13 cellular contexts compared by ENCODE assay signal in genomic region chr13:34926513-34926912, GRCh38. TPM values are rescaled to one million over a fixed set of nuclear protein-coding genes. Genes with fewer than 3 reads are reported as not detected.
DNase-seq lines count a peak whose midpoint lies in the region; ATAC-seq, FAIRE-seq and TF ChIP-seq lines count a peak whose summit lies in the region.
"Had no signal": no experiment of that assay in that cellular context is flagged by ENCODE, and none has a peak within 500 bp of the region (broad histone marks: within the 10 kb centered on the region; RNA-seq: fewer than 3 reads in every experiment).

No MANE protein-coding gene starts in this region.

- 77 to 80% methylated on average over 1 of the region's 1 CpG for WGBS in heart right ventricle, 2 donors

- TF ChIP-seq CTCF in cardiac muscle cell (IDR thresholded peaks at IDR 0.05; ENCODE audit: low read depth, low read length) (no peak), heart right ventricle (IDR thresholded peaks at IDR 0.05) (no peak), fibroblast of villous mesenchyme (IDR thresholded peaks at IDR 0.05; ENCODE audit: insufficient read depth, low read depth, low read length) (no peak), tibial artery (IDR thresholded peaks at IDR 0.05) (no peak)

- no peaks in the 10 kb centered on the region for H3K4me1 ChIP-seq in cardiac muscle cell (ENCODE audit: low read depth)
- no peaks in the 10 kb centered on the region for H3K4me1 ChIP-seq in heart right ventricle
- no peaks in the 10 kb centered on the region for H3K4me1 ChIP-seq in tibial artery
- H3K4me1 ChIP-seq: heart left ventricle, sigmoid colon had no signal

- H3K9me3 ChIP-seq in cardiac muscle cell (ENCODE audit: low read depth) (no peaks in the 10 kb centered on the region), heart right ventricle (no peaks in the 10 kb centered on the region), tibial artery (no peaks in the 10 kb centered on the region)
- H3K9me3 ChIP-seq: heart left ventricle, sigmoid colon had no signal

- no peaks in the 10 kb centered on the region for H3K36me3 ChIP-seq in cardiac muscle cell
- no peaks in the 10 kb centered on the region for H3K36me3 ChIP-seq in heart right ventricle
- H3K36me3 ChIP-seq in tibial artery, result no peaks in the 10 kb centered on the region
- H3K36me3 ChIP-seq: heart left ventricle, sigmoid colon had no signal

- peak; percentile 75 to 77 for DNase-seq in cardiac muscle cell (ENCODE audit: low read depth in 1 of 2, low spot score in 1 of 2)
- no peak for DNase-seq in heart right ventricle
- peak; percentile 33 for DNase-seq in fibroblast of villous mesenchyme (ENCODE audit: low read depth)
- DNase-seq in tibial artery, result no peak
- DNase-seq in KG1 (lab: John Stamatoyannopoulos, UW), result no peak
- DNase-seq: activated T-cell treated with anti-CD3 and anti-CD28 coated beads, Interleukin-2, amount 50 U/mL, for 48 hours; cerebellar nuclear complex; heart left ventricle; sigmoid colon had no signal

- ATAC-seq in heart right ventricle, result no peak
- ATAC-seq in GM19395 (IDR thresholded peaks at IDR 0.05; ENCODE audit: unreplicated experiment), result no peak
- ATAC-seq in GM18517 (IDR thresholded peaks at IDR 0.05; ENCODE audit: unreplicated experiment), result no peak
- ATAC-seq: heart left ventricle had no signal

- H3K4me3 ChIP-seq in cardiac muscle cell, result no peak overlapping the region
- H3K4me3 ChIP-seq in heart right ventricle, result no peak overlapping the region
- no peak overlapping the region for H3K4me3 ChIP-seq in fibroblast of villous mesenchyme (ENCODE audit: low read depth, low read length)
- H3K4me3 ChIP-seq in tibial artery, result no peak overlapping the region
- H3K4me3 ChIP-seq: heart left ventricle, sigmoid colon had no signal

- intact Hi-C loops in heart right ventricle (cut with DNase I) (no loop called here), tibial artery (cut with DNase I; ENCODE audit: low total_unique reads) (no loop called here)

- FAIRE-seq in TTC549 (lab: Jason Lieb, UNC), result peak; percentile 53
- FAIRE-seq: urothelium cell line had no signal

- H3K27ac ChIP-seq in cardiac muscle cell (no peak overlapping the region), heart right ventricle (no peak overlapping the region), tibial artery (no peak overlapping the region)
- H3K27ac ChIP-seq: heart left ventricle, sigmoid colon had no signal

- H3K27me3 ChIP-seq in cardiac muscle cell, result no peaks in the 10 kb centered on the region
- H3K27me3 ChIP-seq in heart right ventricle, result no peaks in the 10 kb centered on the region
- no peaks in the 10 kb centered on the region for H3K27me3 ChIP-seq in tibial artery
- H3K27me3 ChIP-seq: heart left ventricle, sigmoid colon had no signal

RNA-seq across cellular contexts. Expression of gene NBEA, which starts 15.6 kb away (rescaled TPM):
- total RNA-seq in cardiac muscle cell (7.9 and 13.2 TPM in 2 replicates), heart right ventricle (10 to 100 TPM; 18.4 to 30.6 (median 26.3) TPM), fibroblast of villous mesenchyme (3.5 and 9.5 TPM in 2 replicates)
- polyA plus RNA-seq in cardiac muscle cell (4.6 and 6.8 TPM in 2 replicates), heart right ventricle (1 to 10 TPM; 4.3 to 6.3 TPM)

Comparison
In these comparisons a context has a peak if more than half of its experiments do, and no peak if none do; other contexts are left out.
1. DNase-seq: peak in cardiac muscle cell (2 of 2) and fibroblast of villous mesenchyme (single experiment); none in heart right ventricle (0 of 2), tibial artery (0 of 2) and KG1 (single experiment).